Comparison of ENCODE assay signal across 13 cellular contexts in genomic region chr4:146059153-146059552, GRCh38.
DNase-seq lines count a peak whose midpoint lies in the region; ATAC-seq and TF ChIP-seq lines count a peak whose summit lies in the region.
"Had no signal": no experiment of that assay in that cellular context is flagged by ENCODE, and none has a peak within 500 bp of the region (broad histone marks: within the 10 kb centered on the region; RNA-seq: fewer than 3 reads in every experiment).

No MANE protein-coding gene starts in this region.

- H3K36me3 ChIP-seq in gastroesophageal sphincter: no peaks in the 10 kb centered on the region
- H3K36me3 ChIP-seq: right atrium auricular region, uterus had no signal

- peak; percentile 19 for DNase-seq in GM13977 (ENCODE audit: low spot score)
- DNase-seq in SKM-1 (lab: John Stamatoyannopoulos, UW; ENCODE audit: unreplicated experiment): peak; percentile 26
- DNase-seq in OCI-M2 (lab: John Stamatoyannopoulos, UW; ENCODE audit: unreplicated experiment): no peak
- no peak for DNase-seq in cerebellar nuclear complex (lab: John Stamatoyannopoulos, UW)
- no peak for DNase-seq in putamen (ENCODE audit: low spot score)
- DNase-seq: amniotic stem cell; effector memory CD8-positive, alpha-beta T cell; NCI-H510A treated with DMSO at 0.1 percent for 48 hours; uterus had no signal

- no peak for TF ChIP-seq EP300 in gastroesophageal sphincter (IDR thresholded peaks at IDR 0.05)

- in situ Hi-C loops in GM13977 (cut with MboI; ENCODE audit: low pct_unique_long_range_greater_than_20kb, low sequenced_read_pairs, unreplicated experiment): no loop called here

- ATAC-seq in GM21381 (IDR thresholded peaks at IDR 0.05; ENCODE audit: unreplicated experiment) (peak; percentile 40), HG03159 (IDR thresholded peaks at IDR 0.05; ENCODE audit: unreplicated experiment) (peak; percentile 41), gastroesophageal sphincter (no peak)

- TF ChIP-seq POLR2A in gastroesophageal sphincter (IDR thresholded peaks at IDR 0.05): no peak

- no peak overlapping the region for H3K27ac ChIP-seq in gastroesophageal sphincter
- H3K27ac ChIP-seq: right atrium auricular region, uterus had no signal

- H3K4me3 ChIP-seq in gastroesophageal sphincter: no peak overlapping the region
- H3K4me3 ChIP-seq: right atrium auricular region, uterus had no signal

- H3K9me3 ChIP-seq in gastroesophageal sphincter: no peaks in the 10 kb centered on the region
- H3K9me3 ChIP-seq: right atrium auricular region, uterus had no signal

- H3K27me3 ChIP-seq in gastroesophageal sphincter: peaks cover 6% of the 10 kb centered on the region
- H3K27me3 ChIP-seq: right atrium auricular region, uterus had no signal

- H3K4me1 ChIP-seq in gastroesophageal sphincter: no peaks in the 10 kb centered on the region
- H3K4me1 ChIP-seq: right atrium auricular region, uterus had no signal

- TF ChIP-seq CTCF in GM13977 (IDR thresholded peaks at IDR 0.05; ENCODE audit: extremely low read depth, insufficient read depth, missing control alignments) (no peak), gastroesophageal sphincter (IDR thresholded peaks at IDR 0.05) (no peak)

- WGBS in gastroesophageal sphincter (ENCODE audit: low coverage in 1 of 2), 2 donors: 90% methylated on average over 1 of the region's 1 CpG; no CpG with 5 or more reads in 1 of the 2 donors

Comparison
In these comparisons a context has a peak if more than half of its experiments do, and no peak if none do; other contexts are left out.
1. DNase-seq: peak in GM13977 (single experiment) and SKM-1 (single experiment); none in OCI-M2 (single experiment), cerebellar nuclear complex (0 of 2) and putamen (single experiment).